ENCODE assay signal across 12 cellular contexts in genomic region chr2:43255249-43255960, GRCh38. TPM values are rescaled to one million over a fixed set of nuclear protein-coding genes. Genes with fewer than 3 reads are reported as not detected.
DNase-seq lines count a peak whose midpoint lies in the region; ATAC-seq and TF ChIP-seq lines count a peak whose summit lies in the region.
"Had no signal": no experiment of that assay in that cellular context is flagged by ENCODE, and none has a peak within 500 bp of the region (broad histone marks: within the 10 kb centered on the region; RNA-seq: fewer than 3 reads in every experiment).

No MANE protein-coding gene starts in this region.

- H3K36me3 ChIP-seq in A673 (ENCODE audit: insufficient read depth, low read length, poor library complexity, severe bottlenecking) = no peaks in the 10 kb centered on the region

- peaks cover 6% of the 10 kb centered on the region for H3K36me3 Mint-ChIP-seq in activated T-cell treated with anti-CD3 and anti-CD28 coated beads, Interleukin-2, amount 50 U/mL, for 4 hours (ENCODE audit: insufficient read depth)

- no peaks in the 10 kb centered on the region for H3K27me3 ChIP-seq in A673 (replicated peaks; ENCODE audit: insufficient read depth, low read depth, low read length, poor library complexity)
- H3K27me3 ChIP-seq: Peyer's patch had no signal

- H3K4me3 Mint-ChIP-seq in activated T-cell treated with anti-CD3 and anti-CD28 coated beads, Interleukin-2, amount 50 U/mL, for 4 hours = no peak overlapping the region

- intact Hi-C loops in A673 (cut with micrococcal nuclease; ENCODE audit: unreplicated experiment) = no loop called here

- no peaks in the 10 kb centered on the region for H3K9me3 ChIP-seq in A673 (ENCODE audit: low read depth, low read length, poor library complexity, severe bottlenecking)
- H3K9me3 ChIP-seq: Peyer's patch had no signal

- POLR2A ChIA-PET in A673 (lab: Charles Lee; ENCODE audit: low non-redundant PET) = no interaction called here

- ATAC-seq in activated T-cell treated with anti-CD3 and anti-CD28 coated beads, Interleukin-2, amount 50 U/mL, for 4 hours = no peak

- H3K27me3 Mint-ChIP-seq in activated T-cell treated with anti-CD3 and anti-CD28 coated beads, Interleukin-2, amount 50 U/mL, for 4 hours (ENCODE audit: low read depth) = no peaks in the 10 kb centered on the region

- TF ChIP-seq CTCF in A673 (conservative IDR thresholded peaks at IDR 0.05; ENCODE audit: low read depth, low read length) = no peak

- no peaks in the 10 kb centered on the region for H3K9me3 Mint-ChIP-seq in activated T-cell treated with anti-CD3 and anti-CD28 coated beads, Interleukin-2, amount 50 U/mL, for 4 hours

- peak; percentile 39 for DNase-seq in A673 (ENCODE audit: low spot score)
- DNase-seq in NCI-H128 (lab: John Stamatoyannopoulos, UW; ENCODE audit: unreplicated experiment) = peak; percentile 19
- peak; percentile 100 for DNase-seq in SW480 (ENCODE audit: low spot score)
- DNase-seq in myocyte (ENCODE audit: low read depth) = peak; percentile 87
- DNase-seq in activated T-cell treated with anti-CD3 and anti-CD28 coated beads, Interleukin-2, amount 50 U/mL, for 4 hours = no peak
- DNase-seq in CD1c-positive myeloid dendritic cell (ENCODE audit: extremely low spot score) = no peak
- no peak for DNase-seq in NCI-H1048 (lab: John Stamatoyannopoulos, UW)
- no peak for DNase-seq in UCSD-AML1 (lab: John Stamatoyannopoulos, UW; ENCODE audit: unreplicated experiment)
- DNase-seq: activated CD4-positive, alpha-beta T cell treated with anti-CD3 and anti-CD28 coated beads, Interleukin-2, amount 50 U/mL, for 1 hour; caudate nucleus; hippocampal formation; Peyer's patch had no signal

- H3K27ac ChIP-seq in A673 (ENCODE audit: low read depth, low read length, poor library complexity, severe bottlenecking) = no peak overlapping the region

- no peaks in the 10 kb centered on the region for H3K4me1 Mint-ChIP-seq in activated T-cell treated with anti-CD3 and anti-CD28 coated beads, Interleukin-2, amount 50 U/mL, for 4 hours (ENCODE audit: low read depth)

- H3K4me3 ChIP-seq in A673 (ENCODE audit: low read depth, low read length, poor library complexity, severe bottlenecking) = no peak overlapping the region
- H3K4me3 ChIP-seq: Peyer's patch had no signal

- CTCF ChIA-PET in A673 (lab: Charles Lee) = no interaction called here

- BruUV-seq in A673 (replicated peaks; lab: Mats Ljungman, UMichigan) = no TSS peak

- H3K4me1 ChIP-seq in A673 (ENCODE audit: insufficient read depth, low read length, poor library complexity, severe bottlenecking) = no peaks in the 10 kb centered on the region

RNA-seq across cellular contexts. Expression of gene ZFP36L2, which starts 29.0 kb away (rescaled TPM):
- total RNA-seq in A673 (2021) (20.4 and 23.4 TPM in 2 replicates), myocyte (6.1 and 6.2 TPM in 2 replicates)
- polyA plus RNA-seq in myocyte (2012) = 10.3 TPM
- 10 to 100 TPM; 67.7 to 81.4 (median 75.5) TPM for total RNA-seq in activated T-cell treated with anti-CD3 and anti-CD28 coated beads, Interleukin-2, amount 50 U/mL, for 4 hours

Comparison
In these comparisons a context has a peak if more than half of its experiments do, and no peak if none do; other contexts are left out.
1. DNase-seq: peak in A673 (single experiment), NCI-H128 (single experiment), SW480 (single experiment) and myocyte (single experiment); none in activated T-cell treated with anti-CD3 and anti-CD28 coated beads, Interleukin-2, amount 50 U/mL, for 4 hours (single experiment), CD1c-positive myeloid dendritic cell (single experiment), NCI-H1048 (single experiment) and UCSD-AML1 (single experiment).